8 cellular contexts compared by ENCODE assay signal in genomic region chr9:13088734-13089427, GRCh38.
A peak's percentile ranks its signal among the peaks of the same experiment; 100 is the strongest.
DNase-seq lines count a peak whose midpoint lies in the region; ATAC-seq and TF ChIP-seq lines count a peak whose summit lies in the region.

No MANE protein-coding gene starts in this region.

- no peaks in the 10 kb centered on the region for H3K27me3 Mint-ChIP-seq in activated T-cell treated with anti-CD3 and anti-CD28 coated beads, Interleukin-2, amount 50 U/mL, for 24 hours
- H3K27me3 Mint-ChIP-seq in activated T-helper 2 cell treated with anti-CD3 and anti-CD28 coated beads, Interferon-gamma antibody, Interleukin-2, Interleukin-4, amounts not matched to agents 10 μg/mL and 5 μg/mL and 100 μg/mL, durations not matched to agents 14 hours and 24 hours and 36 hours (ENCODE audit: low read depth) = no peaks in the 10 kb centered on the region

- H3K36me3 Mint-ChIP-seq in activated T-cell treated with anti-CD3 and anti-CD28 coated beads, Interleukin-2, amount 50 U/mL, for 24 hours (ENCODE audit: low read depth) = no peaks in the 10 kb centered on the region
- no peaks in the 10 kb centered on the region for H3K36me3 Mint-ChIP-seq in activated T-helper 2 cell treated with anti-CD3 and anti-CD28 coated beads, Interferon-gamma antibody, Interleukin-2, Interleukin-4, amounts not matched to agents 10 μg/mL and 5 μg/mL and 100 μg/mL, durations not matched to agents 14 hours and 24 hours and 36 hours (ENCODE audit: low read depth)

- H3K9me3 ChIP-seq in SJCRH30 (replicated peaks) = no peaks in the 10 kb centered on the region

- H3K27me3 ChIP-seq in SJCRH30 = no peaks in the 10 kb centered on the region

- no peaks in the 10 kb centered on the region for H3K36me3 ChIP-seq in SJCRH30

- ATAC-seq in GM21528 (IDR thresholded peaks at IDR 0.05; ENCODE audit: low FRiP score, unreplicated experiment) = peak; percentile 80
- peak; percentile 73 for ATAC-seq in omental fat pad (ENCODE audit: low FRiP score)

- H3K27ac ChIP-seq in SJCRH30 = no peak overlapping the region

- peaks cover 10% of the 10 kb centered on the region for H3K9me3 Mint-ChIP-seq in activated T-cell treated with anti-CD3 and anti-CD28 coated beads, Interleukin-2, amount 50 U/mL, for 24 hours
- H3K9me3 Mint-ChIP-seq in activated T-helper 2 cell treated with anti-CD3 and anti-CD28 coated beads, Interferon-gamma antibody, Interleukin-2, Interleukin-4, amounts not matched to agents 10 μg/mL and 5 μg/mL and 100 μg/mL, durations not matched to agents 14 hours and 24 hours and 36 hours = no peaks in the 10 kb centered on the region

- no peak for TF ChIP-seq CTCF in omental fat pad (IDR thresholded peaks at IDR 0.05)

- DNase-seq in COLO668 (lab: John Stamatoyannopoulos, UW; ENCODE audit: unreplicated experiment) (peak; percentile 30), MV-4-11 (lab: John Stamatoyannopoulos, UW) (peak; percentile 12), SJCRH30 (peak; percentile 59 to 86), fibroblast of peridontal ligament (ENCODE audit: extremely low read depth) (peak; percentile 78), omental fat pad (ENCODE audit: low spot score) (no peak)
- DNase-seq in activated T-cell treated with anti-CD3 and anti-CD28 coated beads, Interleukin-2, amount 50 U/mL, for 24 hours = no peak
- no peak for DNase-seq in activated T-helper 2 cell treated with anti-CD3 and anti-CD28 coated beads, Interferon-gamma antibody, Interleukin-2, Interleukin-4, amounts not matched to agents 10 μg/mL and 5 μg/mL and 100 μg/mL, durations not matched to agents 14 hours and 24 hours and 36 hours (ENCODE audit: low spot score)

- H3K27ac Mint-ChIP-seq in activated T-cell treated with anti-CD3 and anti-CD28 coated beads, Interleukin-2, amount 50 U/mL, for 24 hours = no peak overlapping the region
- no peak overlapping the region for H3K27ac Mint-ChIP-seq in activated T-helper 2 cell treated with anti-CD3 and anti-CD28 coated beads, Interferon-gamma antibody, Interleukin-2, Interleukin-4, amounts not matched to agents 10 μg/mL and 5 μg/mL and 100 μg/mL, durations not matched to agents 14 hours and 24 hours and 36 hours

- H3K4me3 ChIP-seq in SJCRH30 = peak overlapping the region; percentile 28; the same call in 1 of the 2 replicates

- intact Hi-C loops in activated T-helper 2 cell treated with anti-CD3 and anti-CD28 coated beads, Interferon-gamma antibody, Interleukin-2, Interleukin-4, amounts not matched to agents 10 μg/mL and 5 μg/mL and 100 μg/mL, durations not matched to agents 14 hours and 24 hours and 36 hours (cut with micrococcal nuclease) = no loop called here

- H3K4me1 Mint-ChIP-seq in activated T-cell treated with anti-CD3 and anti-CD28 coated beads, Interleukin-2, amount 50 U/mL, for 24 hours (ENCODE audit: low read depth) = no peaks in the 10 kb centered on the region
- H3K4me1 Mint-ChIP-seq in activated T-helper 2 cell treated with anti-CD3 and anti-CD28 coated beads, Interferon-gamma antibody, Interleukin-2, Interleukin-4, amounts not matched to agents 10 μg/mL and 5 μg/mL and 100 μg/mL, durations not matched to agents 14 hours and 24 hours and 36 hours (ENCODE audit: low read depth) = no peaks in the 10 kb centered on the region

- H3K4me3 Mint-ChIP-seq in activated T-cell treated with anti-CD3 and anti-CD28 coated beads, Interleukin-2, amount 50 U/mL, for 24 hours = no peak overlapping the region
- no peak overlapping the region for H3K4me3 Mint-ChIP-seq in activated T-helper 2 cell treated with anti-CD3 and anti-CD28 coated beads, Interferon-gamma antibody, Interleukin-2, Interleukin-4, amounts not matched to agents 10 μg/mL and 5 μg/mL and 100 μg/mL, durations not matched to agents 14 hours and 24 hours and 36 hours (ENCODE audit: low read depth)

- H3K4me1 ChIP-seq in SJCRH30 = no peaks in the 10 kb centered on the region

Comparison
In these comparisons a context has a peak if more than half of its experiments do, and no peak if none do; other contexts are left out.
1. DNase-seq: peak in COLO668 (single experiment), MV-4-11 (single experiment), SJCRH30 (2 of 2) and fibroblast of peridontal ligament (single experiment); none in omental fat pad (single experiment), activated T-cell treated with anti-CD3 and anti-CD28 coated beads, Interleukin-2, amount 50 U/mL, for 24 hours (single experiment) and activated T-helper 2 cell treated with anti-CD3 and anti-CD28 coated beads, Interferon-gamma antibody, Interleukin-2, Interleukin-4, amounts not matched to agents 10 μg/mL and 5 μg/mL and 100 μg/mL, durations not matched to agents 14 hours and 24 hours and 36 hours (single experiment).